13 cellular contexts compared by ENCODE assay signal in genomic region chr20:44648579-44648978, GRCh38. TPM values are rescaled to one million over a fixed set of nuclear protein-coding genes. Genes with fewer than 3 reads are reported as not detected.
DNase-seq lines count a peak whose midpoint lies in the region; ATAC-seq and TF ChIP-seq lines count a peak whose summit lies in the region.
"Had no signal": no experiment of that assay in that cellular context is flagged by ENCODE, and none has a peak within 500 bp of the region (broad histone marks: within the 10 kb centered on the region; RNA-seq: fewer than 3 reads in every experiment).

No MANE protein-coding gene starts in this region.

- no peak overlapping the region for H3K4me3 ChIP-seq in SU-DHL-6 (ENCODE audit: insufficient read depth, low read length, poor library complexity, severe bottlenecking)
- no peak overlapping the region for H3K4me3 ChIP-seq in naive thymus-derived CD4-positive, alpha-beta T cell (ENCODE audit: low read length)
- H3K4me3 ChIP-seq in left lung: no peak overlapping the region
- H3K4me3 ChIP-seq: SJCRH30 had no signal

- intact Hi-C loops in naive thymus-derived CD4-positive, alpha-beta T cell (cut with micrococcal nuclease): loop anchor here in 1 of 2 donors (10.0 kb wide), 1 partner anchor 316 kb away; the partner anchor contains the start of genes STK4 and TOMM34
- intact Hi-C loops in left lung (cut with DNase I): no loop called here

- H3K9ac ChIP-seq in SU-DHL-6 (ENCODE audit: low read length): peak overlapping the region; percentile 10; the same call in 1 of the 2 replicates

- H3K79me2 ChIP-seq in SU-DHL-6 (ENCODE audit: insufficient read depth, low read length): peaks cover 28% of the 10 kb centered on the region

- TF ChIP-seq CTCF in SU-DHL-6 (IDR thresholded peaks at IDR 0.05; ENCODE audit: insufficient read depth, low read length, poor library complexity, severe bottlenecking) (no peak), left lung (IDR thresholded peaks at IDR 0.05) (no peak)

- peaks cover 40% of the 10 kb centered on the region for H3F3A ChIP-seq in SU-DHL-6 (ENCODE audit: insufficient read depth)

- H3K9me2 ChIP-seq in SU-DHL-6 (replicated peaks; ENCODE audit: insufficient read depth, low read length): no peaks in the 10 kb centered on the region

- CTCF ChIA-PET in naive thymus-derived CD4-positive, alpha-beta T cell (lab: Charles Lee): interaction anchor here (0.6 to 2.7 kb wide), 4 partner anchors 23 to 415 kb away, joined by 3 to 17 read pairs (median 4); no protein-coding TSS in a partner anchor

- peak overlapping the region in 8 of 9 donors; percentile 84 to 98 (median 94) for H3K27ac Mint-ChIP-seq in naive thymus-derived CD4-positive, alpha-beta T cell
- no peak overlapping the region for H3K27ac Mint-ChIP-seq in stimulated activated naive B cell treated with anti-CD40 and anti-IgM and Interleukin-4, amounts not matched to agents 10 μg/mL and 1 μg/mL and 100 μg/mL, for 72 hours
- H3K27ac Mint-ChIP-seq: activated naive CD4-positive, alpha-beta T cell treated with anti-CD3 and anti-CD28 coated beads, Interleukin-2, amount 50 U/mL, for 72 hours had no signal

- H3K27me3 ChIP-seq in SU-DHL-6 (ENCODE audit: low read length): no peaks in the 10 kb centered on the region
- no peaks in the 10 kb centered on the region for H3K27me3 ChIP-seq in naive thymus-derived CD4-positive, alpha-beta T cell (ENCODE audit: control insufficient read depth in 2 of 2, insufficient read depth in 2 of 2, low read length in 2 of 2)
- no peaks in the 10 kb centered on the region for H3K27me3 ChIP-seq in left lung
- H3K27me3 ChIP-seq: SJCRH30 had no signal

- H3K27ac ChIP-seq in SU-DHL-6 (ENCODE audit: low read depth, low read length): peak overlapping the region; percentile 93
- peak overlapping the region; percentile 62 for H3K27ac ChIP-seq in naive thymus-derived CD4-positive, alpha-beta T cell (ENCODE audit: low read depth, low read length)
- H3K27ac ChIP-seq in left lung: no peak overlapping the region
- H3K27ac ChIP-seq: SJCRH30 had no signal

- no peak for ATAC-seq in naive thymus-derived CD4-positive, alpha-beta T cell
- ATAC-seq in left lung (no peak), HG03025 (IDR thresholded peaks at IDR 0.05; ENCODE audit: low FRiP score, unreplicated experiment) (no peak)
- ATAC-seq in stimulated activated naive B cell treated with anti-CD40 and anti-IgM and Interleukin-4, amounts not matched to agents 10 μg/mL and 1 μg/mL and 100 μg/mL, for 72 hours (replicated peaks): no peak
- ATAC-seq: activated naive CD4-positive, alpha-beta T cell treated with anti-CD3 and anti-CD28 coated beads, Interleukin-2, amount 50 U/mL, for 72 hours had no signal

- peaks cover 69 to 73% of the 10 kb centered on the region in 2 donors for H3K4me1 ChIP-seq in naive thymus-derived CD4-positive, alpha-beta T cell (ENCODE audit: control insufficient read depth in 2 of 2, insufficient read depth in 2 of 2, low read length in 2 of 2)
- H3K4me1 ChIP-seq in left lung: peaks cover 18 to 93% of the 10 kb centered on the region in 2 donors

- peak overlapping the region; percentile 21 to 96 (median 92) for H3K4me3 Mint-ChIP-seq in naive thymus-derived CD4-positive, alpha-beta T cell
- H3K4me3 Mint-ChIP-seq in stimulated activated naive B cell treated with anti-CD40 and anti-IgM and Interleukin-4, amounts not matched to agents 10 μg/mL and 1 μg/mL and 100 μg/mL, for 72 hours: no peak overlapping the region

- H3K9me3 ChIP-seq in SU-DHL-6 (ENCODE audit: insufficient read depth, low read length) (no peaks in the 10 kb centered on the region), left lung (no peaks in the 10 kb centered on the region)
- H3K9me3 ChIP-seq in naive thymus-derived CD4-positive, alpha-beta T cell (ENCODE audit: control insufficient read depth in 2 of 3, low read length in 3 of 3): no peaks in the 10 kb centered on the region
- H3K9me3 ChIP-seq: SJCRH30 had no signal

- no peak overlapping the region for H2AFZ ChIP-seq in SU-DHL-6 (ENCODE audit: low read depth, low read length, severe bottlenecking)

- H3K9me3 Mint-ChIP-seq in naive thymus-derived CD4-positive, alpha-beta T cell: no peaks in the 10 kb centered on the region
- peaks cover 0 to under 1% of the 10 kb centered on the region in 2 donors for H3K9me3 Mint-ChIP-seq in stimulated activated naive B cell treated with anti-CD40 and anti-IgM and Interleukin-4, amounts not matched to agents 10 μg/mL and 1 μg/mL and 100 μg/mL, for 72 hours

- POLR2A ChIA-PET in naive thymus-derived CD4-positive, alpha-beta T cell (lab: Charles Lee): interaction anchor here (1.6 to 11.4 kb wide), 3 partner anchors 23 to 38 kb away, joined by 13 to 122 read pairs (median 19); no protein-coding TSS in a partner anchor

- peaks cover 61 to 86% (median 81%) of the 10 kb centered on the region in 7 donors for H3K4me1 Mint-ChIP-seq in naive thymus-derived CD4-positive, alpha-beta T cell
- H3K4me1 Mint-ChIP-seq in stimulated activated naive B cell treated with anti-CD40 and anti-IgM and Interleukin-4, amounts not matched to agents 10 μg/mL and 1 μg/mL and 100 μg/mL, for 72 hours: peaks cover 47 to 79% of the 10 kb centered on the region in 2 donors

- peak overlapping the region; percentile 87 for H3K4me2 ChIP-seq in SU-DHL-6 (ENCODE audit: low read depth, low read length, poor library complexity, severe bottlenecking)

- H3K27me3 Mint-ChIP-seq in naive thymus-derived CD4-positive, alpha-beta T cell: no peaks in the 10 kb centered on the region
- H3K27me3 Mint-ChIP-seq in stimulated activated naive B cell treated with anti-CD40 and anti-IgM and Interleukin-4, amounts not matched to agents 10 μg/mL and 1 μg/mL and 100 μg/mL, for 72 hours: no peaks in the 10 kb centered on the region

- DNase-seq in NCI-H82 (lab: John Stamatoyannopoulos, UW) (peak; percentile 34), NCI-H82 treated with DMSO at 0.1 percent for 48 hours (lab: John Stamatoyannopoulos, UW; ENCODE audit: unreplicated experiment) (no peak), ELR (ENCODE audit: low read depth) (peak; percentile 42), left lung (no peak)
- no peak for DNase-seq in naive thymus-derived CD4-positive, alpha-beta T cell
- no peak for DNase-seq in stimulated activated naive B cell treated with anti-CD40 and anti-IgM and Interleukin-4, amounts not matched to agents 10 μg/mL and 1 μg/mL and 100 μg/mL, for 72 hours
- DNase-seq: activated CD4-positive, CD25-positive, alpha-beta regulatory T cell treated with anti-CD3 and anti-CD28 coated beads, Interleukin-2, amount 50 U/mL, for 72 hours; dermis blood vessel endothelial cell; NCI-H446 treated with DMSO at 0.1 percent for 48 hours had no signal

- H3K36me3 ChIP-seq in SU-DHL-6 (ENCODE audit: low read length) (no peaks in the 10 kb centered on the region), left lung (no peaks in the 10 kb centered on the region)
- no peaks in the 10 kb centered on the region for H3K36me3 ChIP-seq in naive thymus-derived CD4-positive, alpha-beta T cell (ENCODE audit: control insufficient read depth in 2 of 3, insufficient read depth in 3 of 3, low read length in 3 of 3)
- H3K36me3 ChIP-seq: SJCRH30 had no signal

- no peaks in the 10 kb centered on the region for H4K20me1 ChIP-seq in SU-DHL-6 (ENCODE audit: low read depth, low read length)

- H3K36me3 Mint-ChIP-seq in naive thymus-derived CD4-positive, alpha-beta T cell: peaks cover 0 to 32% (median 4%) of the 10 kb centered on the region in 5 donors
- H3K36me3 Mint-ChIP-seq in stimulated activated naive B cell treated with anti-CD40 and anti-IgM and Interleukin-4, amounts not matched to agents 10 μg/mL and 1 μg/mL and 100 μg/mL, for 72 hours: peaks cover 5 to 12% of the 10 kb centered on the region in 2 donors

RNA-seq across cellular contexts. Expression of gene ADA, which starts 2.9 kb away (rescaled TPM):
- 100 to 1,000 TPM in 1 of 5 experiments, 10 to 100 TPM in 4; 26.1 to 103 (median 28.2) TPM for total RNA-seq in naive thymus-derived CD4-positive, alpha-beta T cell
- 10 to 100 TPM; 40.8 to 41.1 TPM for polyA plus RNA-seq in naive thymus-derived CD4-positive, alpha-beta T cell
- total RNA-seq in left lung: 10 to 100 TPM in 1 of 2 donors, 1 to 10 TPM in 1; 7.6 to 15.5 TPM

Comparison
In these comparisons a context has a peak if more than half of its experiments do, and no peak if none do; other contexts are left out.
1. DNase-seq: peak in NCI-H82 (single experiment) and ELR (single experiment); none in NCI-H82 treated with DMSO at 0.1 percent for 48 hours (single experiment), naive thymus-derived CD4-positive, alpha-beta T cell (0 of 9), left lung (0 of 2) and stimulated activated naive B cell treated with anti-CD40 and anti-IgM and Interleukin-4, amounts not matched to agents 10 μg/mL and 1 μg/mL and 100 μg/mL, for 72 hours (single experiment).
2. H3K27ac ChIP-seq: peak in SU-DHL-6 (single experiment) and naive thymus-derived CD4-positive, alpha-beta T cell (single experiment); none in left lung (0 of 2).
3. H3K4me3 Mint-ChIP-seq: peak in naive thymus-derived CD4-positive, alpha-beta T cell (10 of 10); none in stimulated activated naive B cell treated with anti-CD40 and anti-IgM and Interleukin-4, amounts not matched to agents 10 μg/mL and 1 μg/mL and 100 μg/mL, for 72 hours (0 of 2).